Comparison of ENCODE assay signal across 13 cellular contexts in genomic region chr4:25106363-25107151, GRCh38. TPM values are rescaled to one million over a fixed set of nuclear protein-coding genes. Genes with fewer than 3 reads are reported as not detected.
A peak's percentile ranks its signal among the peaks of the same experiment; 100 is the strongest.
DNase-seq lines count a peak whose midpoint lies in the region; ATAC-seq and TF ChIP-seq lines count a peak whose summit lies in the region.
"Had no signal": no experiment of that assay in that cellular context is flagged by ENCODE, and none has a peak within 500 bp of the region (broad histone marks: within the 10 kb centered on the region; RNA-seq: fewer than 3 reads in every experiment).

No MANE protein-coding gene starts in this region.

- no peak for ATAC-seq in HG03135 (IDR thresholded peaks at IDR 0.05; ENCODE audit: unreplicated experiment)

- H3K4me3 Mint-ChIP-seq in H9 = no peak overlapping the region
- no peak overlapping the region for H3K4me3 Mint-ChIP-seq in nephron progenitor cell
- H3K4me3 Mint-ChIP-seq: B cell; CD4-positive, alpha-beta T cell had no signal

- no peak overlapping the region for H2BK12ac ChIP-seq in H9 (ENCODE audit: insufficient read length, low read depth, low read length)

- H3K4me2 ChIP-seq in H9 (ENCODE audit: insufficient read depth, insufficient read length, low read length) = no peak overlapping the region

- H3K4me3 ChIP-seq in esophagus muscularis mucosa = no peak overlapping the region

- no peak overlapping the region for H3K56ac ChIP-seq in H9 (ENCODE audit: insufficient read length, low read depth, low read length)

- TF ChIP-seq CTCF in H9 (conservative IDR thresholded peaks at IDR 0.05) = no peak
- TF ChIP-seq CTCF in esophagus muscularis mucosa (IDR thresholded peaks at IDR 0.05) = no peak
- no peak for TF ChIP-seq CTCF in nephron progenitor cell (IDR thresholded peaks at IDR 0.05)

- no peak overlapping the region for H3K18ac ChIP-seq in H9 (ENCODE audit: insufficient read length, low read depth, low read length)

- H2BK5ac ChIP-seq in H9 (ENCODE audit: insufficient read length, low read length) = no peak overlapping the region

- no peak overlapping the region for H3K9ac ChIP-seq in H9 (ENCODE audit: extremely low read depth, insufficient read length, low read length)

- peak; percentile 2 for DNase-seq in AG20443 (ENCODE audit: low spot score)
- DNase-seq in H9 = peak; percentile 9
- DNase-seq in esophagus muscularis mucosa (ENCODE audit: extremely low spot score) = peak; percentile 78
- DNase-seq in nephron progenitor cell = no peak
- DNase-seq in NCI-H146 treated with DMSO at 0.1 percent for 48 hours (lab: John Stamatoyannopoulos, UW; ENCODE audit: unreplicated experiment) = no peak
- no peak for DNase-seq in activated CD8-positive, alpha-beta memory T cell treated with anti-CD3 and anti-CD28 coated beads for 24 hours
- DNase-seq: ACHN; C1 segment of cervical spinal cord; Calu3; CD4-positive, alpha-beta T cell; DMS 273 treated with DMSO at 0.1 percent for 48 hours had no signal

- no peaks in the 10 kb centered on the region for H3K36me3 ChIP-seq in esophagus muscularis mucosa

- H3K9me3 ChIP-seq in H9 (ENCODE audit: control insufficient read depth, low read depth, low read length) (peaks cover 6% of the 10 kb centered on the region), esophagus muscularis mucosa (no peaks in the 10 kb centered on the region)

- no peak overlapping the region for H2BK120ac ChIP-seq in H9 (ENCODE audit: low read depth, low read length, poor library complexity, severe bottlenecking)

- H3K4me1 Mint-ChIP-seq in H9 (no peaks in the 10 kb centered on the region), nephron progenitor cell (peaks cover 11% of the 10 kb centered on the region)
- H3K4me1 Mint-ChIP-seq: B cell had no signal

- no peak overlapping the region for H2BK15ac ChIP-seq in H9 (ENCODE audit: low read depth, low read length)

- H3K23me2 ChIP-seq in H9 (ENCODE audit: insufficient read length, low read depth, low read length, poor library complexity, severe bottlenecking) = no peaks in the 10 kb centered on the region

- H3K4me1 ChIP-seq in H9 (ENCODE audit: insufficient read depth, low read length) (no peaks in the 10 kb centered on the region), esophagus muscularis mucosa (peaks cover 7 to 11% (median 9%) of the 10 kb centered on the region in 4 donors)

- peak overlapping the region in 1 of 3 experiments; percentile 11; a peak in 2 of 7 replicates for H3K27ac Mint-ChIP-seq in H9
- peak overlapping the region; percentile 16 for H3K27ac Mint-ChIP-seq in nephron progenitor cell
- H3K27ac Mint-ChIP-seq: B cell; CD4-positive, alpha-beta T cell had no signal

- no peak for TF ChIP-seq EP300 in esophagus muscularis mucosa (IDR thresholded peaks at IDR 0.05)

- no peak overlapping the region for H3K14ac ChIP-seq in H9 (ENCODE audit: insufficient read depth, low read length)

- H4K5ac ChIP-seq in H9 (ENCODE audit: insufficient read length, low read depth, low read length) = no peak overlapping the region

- no peak overlapping the region for H3K4ac ChIP-seq in H9 (ENCODE audit: low read depth, low read length)

- no peak overlapping the region for H4K91ac ChIP-seq in H9 (ENCODE audit: insufficient read length, low read depth, low read length)

- no peak for TF ChIP-seq POLR2A in esophagus muscularis mucosa (IDR thresholded peaks at IDR 0.05; ENCODE audit: low read depth)

- H4K8ac ChIP-seq in H9 (replicated peaks; ENCODE audit: insufficient read length, low read depth, low read length) = no peak overlapping the region

- H3K27me3 Mint-ChIP-seq in H9 (ENCODE audit: low read depth) (no peaks in the 10 kb centered on the region; the same call in 1 of the 2 replicates), nephron progenitor cell (ENCODE audit: low read depth, poor library complexity) (peaks cover 4% of the 10 kb centered on the region)
- H3K27me3 Mint-ChIP-seq: CD4-positive, alpha-beta T cell had no signal

- no peak overlapping the region for H3T11ph ChIP-seq in H9 (ENCODE audit: low read length)

- H3K27ac ChIP-seq in H9 (ENCODE audit: insufficient read length, low read depth, low read length) (no peak overlapping the region), esophagus muscularis mucosa (replicated peaks in 1 of 4) (no peak overlapping the region)

- no peak overlapping the region for H2AFZ ChIP-seq in H9 (ENCODE audit: low read length)

- no peak overlapping the region for H3K23ac ChIP-seq in H9 (ENCODE audit: insufficient read length, low read depth, low read length)

- H2BK20ac ChIP-seq in H9 (ENCODE audit: low read depth, low read length, poor library complexity, severe bottlenecking) = no peak overlapping the region

- H3K79me1 ChIP-seq in H9 (ENCODE audit: insufficient read depth, low read depth, low read length, poor library complexity, severe bottlenecking) = no peaks in the 10 kb centered on the region

- H2AK5ac ChIP-seq in H9 (ENCODE audit: insufficient read length, low read length) = no peak overlapping the region

- intact Hi-C loops in esophagus muscularis mucosa (cut with DNase I) = no loop called here

- H3K9me3 Mint-ChIP-seq in H9 (peaks cover 3 to 4% of the 10 kb centered on the region in 2 experiments; a peak in 3 of 5 replicates), nephron progenitor cell (peaks cover 12% of the 10 kb centered on the region)

- no peaks in the 10 kb centered on the region for H3K27me3 ChIP-seq in H9 (ENCODE audit: insufficient read depth, low read length)
- H3K27me3 ChIP-seq in esophagus muscularis mucosa = no peaks in the 10 kb centered on the region

- H4K20me1 ChIP-seq in H9 (ENCODE audit: control insufficient read depth, insufficient read depth, insufficient read length) = no peaks in the 10 kb centered on the region

- H3K36me3 Mint-ChIP-seq in H9 (ENCODE audit: insufficient read depth in 1 of 3, low read depth in 3 of 3) (no peaks in the 10 kb centered on the region), nephron progenitor cell (ENCODE audit: low read depth) (no peaks in the 10 kb centered on the region)

- WGBS in H9 (ENCODE audit: extremely low coverage, insufficient read length, low lambda C conversion rate) = no CpG with 5 or more reads among the region's 14 CpGs
- 96% methylated on average over 14 of the region's 14 CpGs for WGBS in esophagus muscularis mucosa

- H3K79me2 ChIP-seq in H9 (ENCODE audit: insufficient read depth, low read length) = no peaks in the 10 kb centered on the region

RNA-seq across cellular contexts. Expression of gene SEPSECS, which starts 53.7 kb away (rescaled TPM):
- 4.2 and 5.4 TPM in 2 replicates for total RNA-seq in H9 (2021)
- total RNA-seq in esophagus muscularis mucosa = 1 to 10 TPM; 3.8 to 6.2 (median 4.0) TPM

Comparison
In these comparisons a context has a peak if more than half of its experiments do, and no peak if none do; other contexts are left out.
1. DNase-seq: peak in AG20443 (single experiment), H9 (single experiment) and esophagus muscularis mucosa (single experiment); none in nephron progenitor cell (single experiment), NCI-H146 treated with DMSO at 0.1 percent for 48 hours (single experiment) and activated CD8-positive, alpha-beta memory T cell treated with anti-CD3 and anti-CD28 coated beads for 24 hours (single experiment).